In the genomic region with DNA sequence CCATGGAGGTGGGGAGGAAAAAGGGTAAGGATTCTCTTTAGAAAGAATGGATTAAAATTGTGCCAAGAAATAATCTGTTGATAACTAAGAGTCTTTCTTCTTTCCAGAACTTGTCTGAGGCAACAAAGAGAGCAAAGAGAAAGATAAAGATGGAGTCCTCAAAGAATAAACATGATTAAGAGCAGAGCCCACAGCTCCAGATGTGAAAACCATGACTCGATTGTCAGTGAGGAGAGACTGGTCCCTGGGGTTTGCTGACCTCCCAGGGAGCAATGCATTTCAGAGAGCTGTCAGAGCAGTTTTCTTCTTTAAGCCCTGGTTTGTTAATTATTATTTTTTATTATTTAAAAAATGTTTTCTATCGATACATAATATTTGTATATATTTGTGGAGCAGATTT, we compare ENCODE assay signal across 28 cellular contexts.
"Had no signal": no experiment of that assay in that cellular context is flagged by ENCODE, and none has a peak within 500 bp of the region (broad histone marks: within the 10 kb centered on the region; RNA-seq: fewer than 3 reads in every experiment).

No MANE protein-coding gene starts in this region.

- H3K36me3 ChIP-seq: ascending aorta, cardiac muscle cell, colonic mucosa, spleen, tibial nerve, WERI-Rb-1 had no signal

- H3K79me2 ChIP-seq: parathyroid adenoma had no signal

- H3K9ac ChIP-seq: parathyroid adenoma had no signal

- H3K9me3 ChIP-seq: ascending aorta, colonic mucosa, psoas muscle, spleen, tibial nerve had no signal

- H3K4me1 ChIP-seq: ascending aorta, colonic mucosa, parathyroid adenoma, psoas muscle, spleen, tibial nerve had no signal

- H3K27ac ChIP-seq: ascending aorta, cardiac muscle cell, colonic mucosa, parathyroid adenoma, psoas muscle, spleen, tibial nerve, WERI-Rb-1 had no signal

- H2AFZ ChIP-seq: parathyroid adenoma had no signal

- ATAC-seq: naive thymus-derived CD4-positive, alpha-beta T cell; psoas muscle; T-helper 17 cell had no signal

- DNase-seq: activated CD4-positive, alpha-beta memory T cell treated with anti-CD3 and anti-CD28 coated beads, Interleukin-2, amount 10 ng/mL, durations not matched to agents 7 days and 5 days; activated CD4-positive, alpha-beta T cell treated with anti-CD3 and anti-CD28 coated beads, Interleukin-2, amount 10 ng/mL, durations not matched to agents 7 days and 5 days; activated CD4-positive, CD25-positive, alpha-beta regulatory T cell treated with anti-CD3 and anti-CD28 coated beads, Interleukin-2, amount 50 U/mL, for 72 hours; activated CD8-positive, alpha-beta memory T cell treated with anti-CD3 and anti-CD28 coated beads, Interleukin-2, amount 50 U/mL, for 48 hours; activated gamma-delta T cell; activated naive CD4-positive, alpha-beta T cell treated with anti-CD3 and anti-CD28 coated beads, Interleukin-2, amount 10 ng/mL, durations not matched to agents 7 days and 5 days; activated naive CD8-positive, alpha-beta T cell treated with anti-CD3 and anti-CD28 coated beads, Interleukin-2, amount 10 ng/mL, durations not matched to agents 7 days and 5 days; activated T-cell treated with anti-CD3 and anti-CD28 coated beads, Interleukin-2, amount 50 U/mL, for 24 hours; cerebellar nuclear complex; colonic mucosa; effector CD8-positive, alpha-beta T cell; foreskin fibroblast; head of caudate nucleus; hippocampal formation; kidney; midbrain; naive thymus-derived CD4-positive, alpha-beta T cell; nucleus accumbens; psoas muscle; spleen; stimulated activated naive CD4-positive, alpha-beta T cell treated with Interleukin-2 at 50 U/mL for 16 hours; T-helper 17 cell; T1000; WERI-Rb-1 had no signal

- H3K27me3 ChIP-seq: ascending aorta, cardiac muscle cell, colonic mucosa, tibial nerve had no signal

- H3K4me3 ChIP-seq: ascending aorta, cardiac muscle cell, colonic mucosa, psoas muscle, spleen, tibial nerve had no signal
